ENCODE assay signal across 8 cellular contexts in the genomic region with DNA sequence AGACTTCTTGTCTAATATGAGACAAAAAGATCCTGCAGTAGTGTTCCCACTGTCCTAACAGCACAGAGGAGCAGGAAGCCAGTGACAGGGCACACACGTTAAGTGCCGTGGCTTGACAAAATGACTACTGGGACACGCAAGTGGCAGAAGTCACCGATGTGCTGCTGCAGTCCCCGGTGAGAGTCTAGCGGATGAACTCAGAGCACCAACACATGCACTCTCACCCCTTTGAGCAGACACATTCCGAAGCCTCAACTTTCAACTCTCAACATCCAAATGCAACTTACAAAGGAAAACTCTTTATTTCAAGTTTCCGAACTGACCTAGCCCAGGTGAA. TPM values are rescaled to one million over a fixed set of nuclear protein-coding genes. Genes with fewer than 3 reads are reported as not detected.
DNase-seq lines count a peak whose midpoint lies in the region; ATAC-seq and TF ChIP-seq lines count a peak whose summit lies in the region.

No MANE protein-coding gene starts in this region.

- H3K4me1 ChIP-seq in GM23338 (ENCODE audit: insufficient read depth) (peaks cover 24% of the 10 kb centered on the region), neural progenitor cell (peaks cover 11% of the 10 kb centered on the region)

- peaks cover 3% of the 10 kb centered on the region; the same call in 1 of the 2 replicates for H3K9me2 ChIP-seq in GM23338 (ENCODE audit: insufficient read depth)

- H3K27me3 ChIP-seq in GM23338 (ENCODE audit: insufficient read depth) = peaks cover 42% of the 10 kb centered on the region
- peaks cover 39% of the 10 kb centered on the region for H3K27me3 ChIP-seq in neural progenitor cell

- peaks cover 19% of the 10 kb centered on the region for H3K4me1 Mint-ChIP-seq in GM23338
- H3K4me1 Mint-ChIP-seq in T-helper 2 cell treated with Interferon-gamma antibody and Interleukin-4, amounts not matched to agents 5 μg/mL and 100 μg/mL, for 36 hours (ENCODE audit: low read depth) = peaks cover 7% of the 10 kb centered on the region
- peaks cover 25% of the 10 kb centered on the region for H3K4me1 Mint-ChIP-seq in neural progenitor cell

- no peaks in the 10 kb centered on the region for H4K20me1 ChIP-seq in GM23338 (replicated peaks; ENCODE audit: insufficient read depth)
- H4K20me1 ChIP-seq in neural progenitor cell (ENCODE audit: low read depth) = no peaks in the 10 kb centered on the region

- peaks cover 28% of the 10 kb centered on the region for H3K27me3 Mint-ChIP-seq in GM23338 (ENCODE audit: insufficient read depth, low read depth, poor library complexity)
- peaks cover 77% of the 10 kb centered on the region for H3K27me3 Mint-ChIP-seq in T-helper 2 cell treated with Interferon-gamma antibody and Interleukin-4, amounts not matched to agents 5 μg/mL and 100 μg/mL, for 36 hours (ENCODE audit: low read depth)
- H3K27me3 Mint-ChIP-seq in neural progenitor cell (ENCODE audit: insufficient read depth, low read depth) = peaks cover 7% of the 10 kb centered on the region

- H3K79me2 ChIP-seq in GM23338 (replicated peaks; ENCODE audit: insufficient read depth) (no peaks in the 10 kb centered on the region), neural progenitor cell (ENCODE audit: low read depth) (no peaks in the 10 kb centered on the region)

- H3K9me3 Mint-ChIP-seq in GM23338 = no peaks in the 10 kb centered on the region; the same call in 2 of the 3 replicates
- H3K9me3 Mint-ChIP-seq in T-helper 2 cell treated with Interferon-gamma antibody and Interleukin-4, amounts not matched to agents 5 μg/mL and 100 μg/mL, for 36 hours = no peaks in the 10 kb centered on the region
- no peaks in the 10 kb centered on the region for H3K9me3 Mint-ChIP-seq in neural progenitor cell

- H3K27ac Mint-ChIP-seq in GM23338 (no peak overlapping the region), neural progenitor cell (peak overlapping the region; percentile 80)
- H3K27ac Mint-ChIP-seq in T-helper 2 cell treated with Interferon-gamma antibody and Interleukin-4, amounts not matched to agents 5 μg/mL and 100 μg/mL, for 36 hours = no peak overlapping the region

- peak overlapping the region; percentile 98 for H3K4me2 ChIP-seq in GM23338
- H3K4me2 ChIP-seq in neural progenitor cell = peak overlapping the region; percentile 86

- no peak overlapping the region for H3K9ac ChIP-seq in neural progenitor cell

- H3K36me3 Mint-ChIP-seq in GM23338 (ENCODE audit: low read depth) (no peaks in the 10 kb centered on the region), neural progenitor cell (peaks cover 2% of the 10 kb centered on the region)
- H3K36me3 Mint-ChIP-seq in T-helper 2 cell treated with Interferon-gamma antibody and Interleukin-4, amounts not matched to agents 5 μg/mL and 100 μg/mL, for 36 hours (ENCODE audit: low read depth) = no peaks in the 10 kb centered on the region

- H3F3A ChIP-seq in GM23338 (replicated peaks; ENCODE audit: low read depth) (no peaks in the 10 kb centered on the region), neural progenitor cell (ENCODE audit: low read depth) (no peaks in the 10 kb centered on the region)

- H3K36me3 ChIP-seq in GM23338 (ENCODE audit: insufficient read depth) (no peaks in the 10 kb centered on the region), neural progenitor cell (no peaks in the 10 kb centered on the region)

- H3K27ac ChIP-seq in GM23338 (ENCODE audit: low read depth) = no peak overlapping the region
- H3K27ac ChIP-seq in neural progenitor cell = no peak overlapping the region

- H2AFZ ChIP-seq in GM23338 (peak overlapping the region; percentile 99), neural progenitor cell (replicated peaks) (peak overlapping the region; percentile 98)

- H3K9me3 ChIP-seq in neural progenitor cell (ENCODE audit: low read depth) = no peaks in the 10 kb centered on the region

- ATAC-seq in GM23338 = peak; percentile 28; the same call in 2 of the 3 replicates
- no peak for ATAC-seq in GM21423 (IDR thresholded peaks at IDR 0.05; ENCODE audit: unreplicated experiment)

- no peak for DNase-seq in GM23338 (ENCODE audit: low spot score)
- no peak for DNase-seq in T-helper 2 cell treated with Interferon-gamma antibody and Interleukin-4, amounts not matched to agents 5 μg/mL and 100 μg/mL, for 36 hours (ENCODE audit: low spot score)
- DNase-seq in fibroblast of the aortic adventitia (ENCODE audit: low read depth) = no peak
- DNase-seq in neural progenitor cell (ENCODE audit: low spot score) = peak; percentile 17
- no peak for DNase-seq in iPS-NIHi7 (ENCODE audit: extremely low spot score)
- DNase-seq in occipital lobe (lab: John Stamatoyannopoulos, UW) = no peak
- DNase-seq in activated gamma-delta T cell treated with Interleukin-2 at 50 U/mL for 16 hours = no peak

- H3K4me3 Mint-ChIP-seq in GM23338 = peak overlapping the region; percentile 88
- H3K4me3 Mint-ChIP-seq in T-helper 2 cell treated with Interferon-gamma antibody and Interleukin-4, amounts not matched to agents 5 μg/mL and 100 μg/mL, for 36 hours = peak overlapping the region; percentile 68
- peak overlapping the region; percentile 89 for H3K4me3 Mint-ChIP-seq in neural progenitor cell

- H3K4me3 ChIP-seq in GM23338 (peak overlapping the region; percentile 88), fibroblast of the aortic adventitia (ENCODE audit: low read depth, low read length) (peak overlapping the region; percentile 98), neural progenitor cell (peak overlapping the region; percentile 56)

- TF ChIP-seq CTCF in GM23338 (conservative IDR thresholded peaks at IDR 0.05; ENCODE audit: low read depth in 2 of 2) (no peak), fibroblast of the aortic adventitia (IDR thresholded peaks at IDR 0.05; ENCODE audit: insufficient read depth, low read length) (no peak), neural progenitor cell (IDR thresholded peaks at IDR 0.05) (no peak)

TF ChIP-seq in GM23338, 12 proteins besides CTCF, POLR2A, EP300 and RAD21 (continues in another document):
- TF ChIP-seq JUNB (IDR thresholded peaks at IDR 0.05; ENCODE audit: unreplicated experiment) (no peak), ZNF331 (CRISPR knock-in tag; IDR thresholded peaks at IDR 0.05; ENCODE audit: low read depth) (no peak), NANOG (IDR thresholded peaks at IDR 0.05; ENCODE audit: borderline replicate concordance) (no peak), EZH2 (IDR thresholded peaks at IDR 0.05; ENCODE audit: low read depth, unreplicated experiment) (no peak), ZNF114 (CRISPR knock-in tag; IDR thresholded peaks at IDR 0.05) (no peak), CREB1 (CRISPR knock-in tag; IDR thresholded peaks at IDR 0.05; ENCODE audit: low read depth) (no peak), POLR2AphosphoS5 (IDR thresholded peaks at IDR 0.05; ENCODE audit: low read depth) (no peak), EZH2phosphoT487 (IDR thresholded peaks at IDR 0.05; ENCODE audit: unreplicated experiment) (no peak), STAT1 (IDR thresholded peaks at IDR 0.05; ENCODE audit: unreplicated experiment) (no peak)
- TF ChIP-seq, protein P1, sequence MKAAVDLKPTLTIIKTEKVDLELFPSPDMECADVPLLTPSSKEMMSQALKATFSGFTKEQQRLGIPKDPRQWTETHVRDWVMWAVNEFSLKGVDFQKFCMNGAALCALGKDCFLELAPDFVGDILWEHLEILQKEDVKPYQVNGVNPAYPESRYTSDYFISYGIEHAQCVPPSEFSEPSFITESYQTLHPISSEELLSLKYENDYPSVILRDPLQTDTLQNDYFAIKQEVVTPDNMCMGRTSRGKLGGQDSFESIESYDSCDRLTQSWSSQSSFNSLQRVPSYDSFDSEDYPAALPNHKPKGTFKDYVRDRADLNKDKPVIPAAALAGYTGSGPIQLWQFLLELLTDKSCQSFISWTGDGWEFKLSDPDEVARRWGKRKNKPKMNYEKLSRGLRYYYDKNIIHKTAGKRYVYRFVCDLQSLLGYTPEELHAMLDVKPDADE (IDR thresholded peaks at IDR 0.05) = no peak

RNA-seq across cellular contexts. Expression of a gene that starts 0.9 kb away (rescaled TPM):
- 1.7 and 4.9 TPM in 2 replicates for total RNA-seq in GM23338 (2014; rRNA removed; shearing (Covaris generic))
- polyA plus RNA-seq in GM23338 (2016; fragmentation: Nextera tagmentation; extraction: Ambion mirVana) = 2.8 TPM in 2 replicates
- total RNA-seq in fibroblast of the aortic adventitia (ENCODE audit: low replicate concordance) = 306 and 904 TPM in 2 replicates
- total RNA-seq in neural progenitor cell (ENCODE audit: low replicate concordance) = 0.50 and 0.56 TPM in 2 replicates
- 19.2 TPM for total RNA-seq in occipital lobe

Comparison
In these comparisons a context has a peak if more than half of its experiments do, and no peak if none do; other contexts are left out.
1. RNA of a gene that starts 0.9 kb away (total RNA-seq): 306 to 904 TPM in fibroblast of the aortic adventitia; 19.2 TPM in occipital lobe (single experiment), 1.7 to 4.9 TPM in GM23338 and 0.50 to 0.56 TPM in neural progenitor cell; every median in the first group is over 10 times any median in the second.
2. Peak in every context shown above with its lines, with median percentiles within 50 percentile points of each other: H3K4me3 ChIP-seq and H3K4me3 Mint-ChIP-seq.